ENCODE assay signal across 8 cellular contexts in genomic region chr11:10076458-10077141, GRCh38.
A peak's percentile ranks its signal among the peaks of the same experiment; 100 is the strongest.
DNase-seq lines count a peak whose midpoint lies in the region; ATAC-seq and TF ChIP-seq lines count a peak whose summit lies in the region.

No MANE protein-coding gene starts in this region.

- CTCF ChIA-PET in RWPE1 (lab: Yijun Ruan, JAX): interaction anchor here (0.5 to 0.7 kb wide), 7 partner anchors 16 to 812 kb away, joined by 3 to 4 read pairs (median 3); partner anchors contain the start of gene DENND5A

- H3K27ac ChIP-seq in RWPE1: no peak overlapping the region

- peak; percentile 42 for TF ChIP-seq CTCF in RWPE1 (conservative IDR thresholded peaks at IDR 0.05; ENCODE audit: low read depth)

- POLR2A ChIA-PET in RWPE1 (lab: Yijun Ruan, JAX; ENCODE audit: low non-redundant PET): no interaction called here

- peak; percentile 4 for DNase-seq in activated CD4-positive, CD25-positive, alpha-beta regulatory T cell treated with anti-CD3 and anti-CD28 coated beads, Interleukin-2, amount 50 U/mL, for 16 hours (ENCODE audit: low read depth, low spot score)
- DNase-seq in RWPE1 (ENCODE audit: low spot score) (peak; percentile 5), cerebellar cortex (ENCODE audit: low spot score) (peak; percentile 10), myocyte (ENCODE audit: low read depth) (peak; percentile 12), cortex of kidney (lab: John Stamatoyannopoulos, UW) (no peak)

- ATAC-seq in activated CD4-positive, CD25-positive, alpha-beta regulatory T cell treated with anti-CD3 and anti-CD28 coated beads, Interleukin-2, amount 50 U/mL, for 24 hours: no peak
- ATAC-seq in HG02759 (IDR thresholded peaks at IDR 0.05; ENCODE audit: unreplicated experiment): peak; percentile 54
- no peak for ATAC-seq in HG03469 (IDR thresholded peaks at IDR 0.05; ENCODE audit: unreplicated experiment)
